Comparison of ENCODE assay signal across 23 cellular contexts in genomic region chr7:53988376-53988775, GRCh38.
DNase-seq lines count a peak whose midpoint lies in the region; ATAC-seq, FAIRE-seq and TF ChIP-seq lines count a peak whose summit lies in the region.
"Had no signal": no experiment of that assay in that cellular context is flagged by ENCODE, and none has a peak within 500 bp of the region (broad histone marks: within the 10 kb centered on the region; RNA-seq: fewer than 3 reads in every experiment).

No MANE protein-coding gene starts in this region.

- TF ChIP-seq POLR2A in K562 (conservative IDR thresholded peaks at IDR 0.05) (no peak), H1 (IDR thresholded peaks at IDR 0.05; ENCODE audit: control extremely low read depth in 1 of 2, low read depth in 2 of 2, low read length in 2 of 2) (no peak)

- H3K4me3 ChIP-seq in GM23338 (no peak overlapping the region), K562 (no peak overlapping the region), H1 (ENCODE audit: extremely low read depth in 1 of 4, insufficient read depth in 2 of 4, low read depth in 3 of 4, low read length in 4 of 4) (no peak overlapping the region)
- H3K4me3 ChIP-seq: A549; BLaER1 treated with 17β-estradiol and CSF1 and Interleukin-3, amounts not matched to agents 10 nM and 100 nM had no signal

- H4K5ac ChIP-seq in H1 (ENCODE audit: insufficient read length, low read depth, low read length) = no peak overlapping the region

- TF ChIP-seq RAD21 in K562 (CRISPR knock-in tag; conservative IDR thresholded peaks at IDR 0.05 in 1 of 2, IDR thresholded peaks at IDR 0.05 in 1 of 2) (no peak), H1 (IDR thresholded peaks at IDR 0.05 in 1 of 2, conservative IDR thresholded peaks at IDR 0.05 in 1 of 2; ENCODE audit: low read depth in 2 of 2, low read length in 2 of 2) (no peak)

- no peaks in the 10 kb centered on the region for H3K27me3 Mint-ChIP-seq in GM23338 (ENCODE audit: insufficient read depth, low read depth, poor library complexity)
- H3K27me3 Mint-ChIP-seq: B cell; CD4-positive, alpha-beta T cell had no signal

- no peak overlapping the region for H3K18ac ChIP-seq in H1 (ENCODE audit: extremely low read depth, low read length)

- H3K9me3 Mint-ChIP-seq in GM23338 = no peaks in the 10 kb centered on the region

- no peak overlapping the region for H3K4ac ChIP-seq in H1 (replicated peaks; ENCODE audit: insufficient read length, low read depth, low read length)

- H3K79me2 ChIP-seq in GM23338 (replicated peaks; ENCODE audit: insufficient read depth) = no peaks in the 10 kb centered on the region
- no peaks in the 10 kb centered on the region for H3K79me2 ChIP-seq in K562 (ENCODE audit: control insufficient read depth, insufficient read depth, low read length)
- no peaks in the 10 kb centered on the region for H3K79me2 ChIP-seq in H1 (ENCODE audit: control insufficient read depth in 1 of 2, insufficient read depth in 2 of 2, low read length in 2 of 2)

- no peak overlapping the region for H3K4me2 ChIP-seq in GM23338
- no peak overlapping the region for H3K4me2 ChIP-seq in K562 (ENCODE audit: insufficient read depth, low read length)
- H3K4me2 ChIP-seq in H1 (ENCODE audit: insufficient read depth in 1 of 2, low read depth in 2 of 2, low read length in 2 of 2) = no peak overlapping the region
- H3K4me2 ChIP-seq: A549; BLaER1 treated with 17β-estradiol and CSF1 and Interleukin-3, amounts not matched to agents 10 nM and 100 nM had no signal

- no peaks in the 10 kb centered on the region for H3K79me1 ChIP-seq in H1 (ENCODE audit: low read depth, low read length)

- in situ Hi-C loops in K562 (cut with MboI) = no loop called here

- H3K36me3 ChIP-seq in GM23338 (ENCODE audit: insufficient read depth) (no peaks in the 10 kb centered on the region; the same call in 1 of the 2 replicates), K562 (ENCODE audit: control insufficient read depth, insufficient read depth, low read length) (no peaks in the 10 kb centered on the region), H1 (ENCODE audit: control insufficient read depth in 2 of 4, insufficient read depth in 4 of 4, low read length in 3 of 4) (no peaks in the 10 kb centered on the region)
- H3K36me3 ChIP-seq: BLaER1 treated with 17β-estradiol and CSF1 and Interleukin-3, amounts not matched to agents 10 nM and 100 nM had no signal

- DNase-seq in GM23338 (ENCODE audit: low spot score) (no peak), K562 (ENCODE audit: extremely low read depth in 1 of 4, low spot score in 3 of 4) (no peak), H1 (ENCODE audit: low read depth in 1 of 2, low spot score in 2 of 2) (no peak), NCI-H2227 (lab: John Stamatoyannopoulos, UW; ENCODE audit: unreplicated experiment) (no peak)
- DNase-seq: 8988T; AML-193; Caco-2; Calu3; CD4-positive, alpha-beta T cell; CD8-positive, alpha-beta T cell; DMS79 treated with DMSO at 0.1 percent for 48 hours; GF-D8 had no signal

- H2AFZ ChIP-seq in GM23338 = peak overlapping the region; percentile 6; the same call in 1 of the 2 replicates
- no peak overlapping the region for H2AFZ ChIP-seq in K562 (ENCODE audit: low read depth, low read length)
- no peak overlapping the region for H2AFZ ChIP-seq in H1 (ENCODE audit: low read length)

- H3K9me3 ChIP-seq in K562 (replicated peaks; ENCODE audit: control insufficient read depth, insufficient read depth, low read depth, low read length) (no peaks in the 10 kb centered on the region; the same call in 1 of the 2 replicates), H1 (ENCODE audit: insufficient read depth in 2 of 2, low read depth in 1 of 2, low read length in 1 of 2) (no peaks in the 10 kb centered on the region)
- H3K9me3 ChIP-seq: A549; BLaER1 treated with 17β-estradiol and CSF1 and Interleukin-3, amounts not matched to agents 10 nM and 100 nM; Caco-2 had no signal

- H2BK120ac ChIP-seq in H1 (replicated peaks; ENCODE audit: low read depth, low read length) = no peak overlapping the region

- TF ChIP-seq CTCF in GM23338 (conservative IDR thresholded peaks at IDR 0.05; ENCODE audit: low read depth in 2 of 2) (no peak), K562 (IDR thresholded peaks at IDR 0.05 in 2 of 3, conservative IDR thresholded peaks at IDR 0.05 in 1 of 3; ENCODE audit: insufficient read depth in 2 of 3, low read depth in 1 of 3, low read length in 3 of 3) (no peak), H1 (IDR thresholded peaks at IDR 0.05; ENCODE audit: control extremely low read depth in 1 of 3, insufficient read depth in 1 of 3, low read depth in 1 of 3, low read length in 3 of 3) (no peak)

- no peak overlapping the region for H3K14ac ChIP-seq in H1 (ENCODE audit: insufficient read length)

- ATAC-seq in GM23338 (no peak), K562 (no peak), GM18498 (IDR thresholded peaks at IDR 0.05; ENCODE audit: unreplicated experiment) (no peak), GM21526 (IDR thresholded peaks at IDR 0.05; ENCODE audit: low FRiP score, unreplicated experiment) (no peak)
- ATAC-seq: A549; CD8-positive, alpha-beta T cell had no signal

- H3K23me2 ChIP-seq in H1 (ENCODE audit: low read depth, low read length) = no peaks in the 10 kb centered on the region

- H3K27ac ChIP-seq in GM23338 (ENCODE audit: low read depth) (no peak overlapping the region), K562 (ENCODE audit: extremely low read depth, low read depth, low read length) (no peak overlapping the region), H1 (ENCODE audit: low read depth, low read length) (no peak overlapping the region)
- H3K27ac ChIP-seq: A549; BLaER1 treated with 17β-estradiol and CSF1 and Interleukin-3, amounts not matched to agents 10 nM and 100 nM; C4-2B had no signal

- peak; percentile 29 for FAIRE-seq in A204.1 (lab: Jason Lieb, UNC)
- no peak for FAIRE-seq in K562 (lab: Jason Lieb, UNC)
- no peak for FAIRE-seq in H1 (lab: Jason Lieb, UNC)
- FAIRE-seq: A549, D721Med, G401.6, GM12891, GM18507 had no signal

- intact Hi-C loops in K562 (cut with micrococcal nuclease) = no loop called here

- H3K56ac ChIP-seq in H1 (replicated peaks; ENCODE audit: insufficient read length, low read depth, low read length) = no peak overlapping the region

- H3K27ac Mint-ChIP-seq in GM23338 = no peak overlapping the region
- H3K27ac Mint-ChIP-seq: B cell; CD4-positive, alpha-beta T cell; CD8-positive, alpha-beta T cell had no signal

- peaks cover 6% of the 10 kb centered on the region for H3K4me1 Mint-ChIP-seq in GM23338
- H3K4me1 Mint-ChIP-seq: B cell had no signal

- H3K4me1 ChIP-seq in GM23338 (ENCODE audit: insufficient read depth) (peaks cover 3% of the 10 kb centered on the region; the same call in 1 of the 2 replicates), K562 (replicated peaks in 1 of 2; ENCODE audit: control insufficient read depth in 2 of 2, insufficient read depth in 2 of 2, low read length in 2 of 2) (no peaks in the 10 kb centered on the region), H1 (replicated peaks in 1 of 4; ENCODE audit: control insufficient read depth in 3 of 4, insufficient read depth in 4 of 4, low read length in 3 of 4) (no peaks in the 10 kb centered on the region)
- H3K4me1 ChIP-seq: A549; BLaER1 treated with 17β-estradiol and CSF1 and Interleukin-3, amounts not matched to agents 10 nM and 100 nM; Caco-2 had no signal

- H3F3A ChIP-seq in GM23338 (replicated peaks; ENCODE audit: low read depth) = no peaks in the 10 kb centered on the region

- H4K20me1 ChIP-seq in GM23338 (replicated peaks; ENCODE audit: insufficient read depth) (no peaks in the 10 kb centered on the region), K562 (replicated peaks; ENCODE audit: control insufficient read depth, insufficient read depth, low read length) (no peaks in the 10 kb centered on the region), H1 (replicated peaks in 1 of 2; ENCODE audit: control insufficient read depth in 1 of 2, insufficient read depth in 2 of 2, low read length in 2 of 2) (no peaks in the 10 kb centered on the region)
- H4K20me1 ChIP-seq: BLaER1 treated with 17β-estradiol and CSF1 and Interleukin-3, amounts not matched to agents 10 nM and 100 nM had no signal

- POLR2A ChIA-PET in K562 (lab: Yijun Ruan, JAX) (no interaction called here), H1 (lab: Charles Lee; ENCODE audit: partially characterized antibody) (no interaction called here)

- no peaks in the 10 kb centered on the region for H3K36me3 Mint-ChIP-seq in GM23338 (ENCODE audit: low read depth)
- H3K36me3 Mint-ChIP-seq: CD8-positive, alpha-beta T cell had no signal

- no peak overlapping the region for H2AK5ac ChIP-seq in H1 (ENCODE audit: low read depth, low read length)

- CTCF ChIA-PET in K562 (lab: Yijun Ruan, JAX; ENCODE audit: low intra/inter-chr PET ratio) (no interaction called here), H1 (lab: Charles Lee; ENCODE audit: partially characterized antibody) (no interaction called here)

- H3K9me2 ChIP-seq in GM23338 (ENCODE audit: insufficient read depth) = peaks cover 8% of the 10 kb centered on the region

- BruUV-seq in K562 (replicated peaks; lab: Mats Ljungman, UMichigan) = no TSS peak

- H2BK15ac ChIP-seq in H1 (ENCODE audit: low read length) = no peak overlapping the region

- TF ChIP-seq EP300 in K562 (IDR thresholded peaks at IDR 0.05; ENCODE audit: low read length) = no peak
- TF ChIP-seq EP300 in H1 (IDR thresholded peaks at IDR 0.05; ENCODE audit: borderline replicate concordance in 1 of 2, low read depth in 2 of 2, low read length in 2 of 2) = no peak

- WGBS in K562 (ENCODE audit: insufficient coverage, low coverage, missing lambda C conversion rate) = 0% methylated on average over 2 of the region's 2 CpGs
- 97% methylated on average over 2 of the region's 2 CpGs; no CpG with 5 or more reads in 1 of the 2 experiments for WGBS in H1 (ENCODE audit: extremely low coverage in 1 of 2, insufficient coverage in 1 of 2, insufficient read length in 1 of 2, insufficient replicate concordance in 2 of 2, low coverage in 1 of 2, low lambda C conversion rate in 2 of 2, missing lambda C conversion rate in 1 of 2), 2 experiments

- H3K9ac ChIP-seq in K562 (ENCODE audit: insufficient read depth in 1 of 2, low read depth in 2 of 2, low read length in 2 of 2) = no peak overlapping the region
- no peak overlapping the region for H3K9ac ChIP-seq in H1 (replicated peaks in 1 of 4; ENCODE audit: extremely low read depth in 1 of 4, low read depth in 3 of 4, low read length in 3 of 4)
- H3K9ac ChIP-seq: BLaER1 treated with 17β-estradiol and CSF1 and Interleukin-3, amounts not matched to agents 10 nM and 100 nM had no signal

- H3K23ac ChIP-seq in H1 (ENCODE audit: insufficient read length) = no peak overlapping the region

- no peak overlapping the region for H4K8ac ChIP-seq in H1 (ENCODE audit: extremely low read depth, insufficient read depth, low read length)

- H3K4me3 Mint-ChIP-seq in GM23338 = no peak overlapping the region
- H3K4me3 Mint-ChIP-seq: B cell; CD4-positive, alpha-beta T cell; CD8-positive, alpha-beta T cell had no signal

- no peak overlapping the region for H2BK20ac ChIP-seq in H1 (ENCODE audit: low read length)

- no peak overlapping the region for H2BK5ac ChIP-seq in H1 (ENCODE audit: low read depth, low read length)

- no peak overlapping the region for H2BK12ac ChIP-seq in H1 (ENCODE audit: low read depth, low read length)

- H3K27me3 ChIP-seq in GM23338 (ENCODE audit: insufficient read depth) (no peaks in the 10 kb centered on the region), K562 (ENCODE audit: control insufficient read depth in 2 of 2, insufficient read depth in 2 of 2, low read length in 2 of 2) (no peaks in the 10 kb centered on the region), H1 (replicated peaks in 1 of 4; ENCODE audit: control insufficient read depth in 3 of 4, extremely low read depth in 1 of 4, insufficient read depth in 3 of 4, low read length in 3 of 4) (no peaks in the 10 kb centered on the region)
- H3K27me3 ChIP-seq: BLaER1 treated with 17β-estradiol and CSF1 and Interleukin-3, amounts not matched to agents 10 nM and 100 nM had no signal

- no peaks in the 10 kb centered on the region for H3K9me1 ChIP-seq in K562 (ENCODE audit: control insufficient read depth, insufficient read depth, low read length)

- no peak overlapping the region for H4K91ac ChIP-seq in H1 (replicated peaks; ENCODE audit: insufficient read length, low read length)
